ENCODE assay signal across 1 cellular context in the genomic region with DNA sequence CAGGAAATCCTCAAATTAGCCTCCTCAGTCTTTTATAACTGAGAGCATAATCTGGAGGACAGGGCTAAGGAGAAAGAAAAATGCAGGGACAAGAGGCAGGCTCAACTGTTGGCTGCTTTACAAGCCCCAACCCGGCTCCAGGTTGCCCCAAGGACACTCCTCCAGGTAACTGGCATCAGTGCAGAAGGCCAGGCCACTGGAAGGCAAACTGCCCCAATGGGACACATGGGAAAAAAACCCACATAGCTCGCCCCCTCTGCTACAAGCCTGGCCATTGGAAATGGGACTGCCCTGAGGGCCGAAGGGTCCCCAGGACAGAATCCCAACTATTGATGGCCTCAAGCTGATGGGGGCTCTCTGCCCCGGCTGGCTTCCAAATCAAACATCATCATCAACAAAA.
TF ChIP-seq lines count a peak whose summit lies in the region.

No MANE protein-coding gene starts in this region.

TF ChIP-seq in HepG2, 621 proteins besides CTCF, POLR2A, EP300 and RAD21:
- TF ChIP-seq, protein P1, sequence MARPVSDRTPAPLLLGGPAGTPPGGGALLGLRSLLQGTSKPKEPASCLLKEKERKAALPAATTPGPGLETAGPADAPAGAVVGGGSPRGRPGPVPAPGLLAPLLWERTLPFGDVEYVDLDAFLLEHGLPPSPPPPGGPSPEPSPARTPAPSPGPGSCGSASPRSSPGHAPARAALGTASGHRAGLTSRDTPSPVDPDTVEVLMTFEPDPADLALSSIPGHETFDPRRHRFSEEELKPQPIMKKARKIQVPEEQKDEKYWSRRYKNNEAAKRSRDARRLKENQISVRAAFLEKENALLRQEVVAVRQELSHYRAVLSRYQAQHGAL (CRISPR knock-in tag; IDR thresholded peaks at IDR 0.05; ENCODE audit: not compliant biosample characterization), result no peak
- TF ChIP-seq, protein P2, sequence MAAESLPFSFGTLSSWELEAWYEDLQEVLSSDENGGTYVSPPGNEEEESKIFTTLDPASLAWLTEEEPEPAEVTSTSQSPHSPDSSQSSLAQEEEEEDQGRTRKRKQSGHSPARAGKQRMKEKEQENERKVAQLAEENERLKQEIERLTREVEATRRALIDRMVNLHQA (CRISPR knock-in tag; IDR thresholded peaks at IDR 0.05), result no peak
- TF ChIP-seq KAT8 (CRISPR knock-in tag; IDR thresholded peaks at IDR 0.05), result no peak
- TF ChIP-seq KLF12 (CRISPR knock-in tag; IDR thresholded peaks at IDR 0.05; ENCODE audit: borderline replicate concordance), result no peak
- no peak for TF ChIP-seq EEA1 (CRISPR knock-in tag; IDR thresholded peaks at IDR 0.05; ENCODE audit: borderline replicate concordance)
- no peak for TF ChIP-seq ZNF501 (CRISPR knock-in tag; IDR thresholded peaks at IDR 0.05)
- TF ChIP-seq ZNF800 (CRISPR knock-in tag; IDR thresholded peaks at IDR 0.05), result no peak
- no peak for TF ChIP-seq SMARCC2 (IDR thresholded peaks at IDR 0.05)
- TF ChIP-seq, protein P3, sequence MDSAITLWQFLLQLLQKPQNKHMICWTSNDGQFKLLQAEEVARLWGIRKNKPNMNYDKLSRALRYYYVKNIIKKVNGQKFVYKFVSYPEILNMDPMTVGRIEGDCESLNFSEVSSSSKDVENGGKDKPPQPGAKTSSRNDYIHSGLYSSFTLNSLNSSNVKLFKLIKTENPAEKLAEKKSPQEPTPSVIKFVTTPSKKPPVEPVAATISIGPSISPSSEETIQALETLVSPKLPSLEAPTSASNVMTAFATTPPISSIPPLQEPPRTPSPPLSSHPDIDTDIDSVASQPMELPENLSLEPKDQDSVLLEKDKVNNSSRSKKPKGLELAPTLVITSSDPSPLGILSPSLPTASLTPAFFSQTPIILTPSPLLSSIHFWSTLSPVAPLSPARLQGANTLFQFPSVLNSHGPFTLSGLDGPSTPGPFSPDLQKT (CRISPR knock-in tag; IDR thresholded peaks at IDR 0.05; ENCODE audit: borderline replicate concordance), result no peak
- no peak for TF ChIP-seq SRF (IDR thresholded peaks at IDR 0.05; ENCODE audit: low read depth, low read length)
- TF ChIP-seq EZH2 (conservative IDR thresholded peaks at IDR 0.05; ENCODE audit: low read depth, low read length), result no peak
- TF ChIP-seq GZF1 (CRISPR knock-in tag; IDR thresholded peaks at IDR 0.05), result no peak
- TF ChIP-seq ARID2 (CRISPR knock-in tag; IDR thresholded peaks at IDR 0.05; ENCODE audit: borderline replicate concordance), result no peak
- no peak for TF ChIP-seq SAP130 (CRISPR knock-in tag; IDR thresholded peaks at IDR 0.05; ENCODE audit: low read depth)
- TF ChIP-seq ZFP90 (CRISPR knock-in tag; IDR thresholded peaks at IDR 0.05; ENCODE audit: borderline replicate concordance), result no peak
